In genomic region chr11:55707029-55707428, GRCh38 we compare ENCODE assay signal across 8 cellular contexts. TPM values are rescaled to one million over a fixed set of nuclear protein-coding genes. Genes with fewer than 3 reads are reported as not detected.
DNase-seq lines count a peak whose midpoint lies in the region; ATAC-seq and TF ChIP-seq lines count a peak whose summit lies in the region.

No MANE protein-coding gene starts in this region.

- DNase-seq in ELR (ENCODE audit: low read depth) (peak; percentile 43), OCI-LY7 (ENCODE audit: low spot score) (peak; percentile 51), foreskin keratinocyte (peak in 1 of 2 donors; percentile 30), immature natural killer cell (no peak)
- DNase-seq in activated naive CD4-positive, alpha-beta T cell treated with anti-CD3 and anti-CD28 coated beads for 36 hours, result no peak

- H3K36me3 Mint-ChIP-seq in activated naive CD4-positive, alpha-beta T cell treated with anti-CD3 and anti-CD28 coated beads for 36 hours (ENCODE audit: low read depth), result no peaks in the 10 kb centered on the region
- no peaks in the 10 kb centered on the region for H3K36me3 Mint-ChIP-seq in immature natural killer cell

- no peaks in the 10 kb centered on the region for H4K20me1 ChIP-seq in OCI-LY7 (ENCODE audit: insufficient read depth, low read length)

- POLR2A ChIA-PET in OCI-LY7 (lab: Charles Lee), result no interaction called here

- H3K36me3 ChIP-seq in OCI-LY7 (ENCODE audit: insufficient read depth, low read length), result no peaks in the 10 kb centered on the region

- no peaks in the 10 kb centered on the region for H3K9me3 ChIP-seq in OCI-LY7 (ENCODE audit: low read length)

- H3K4me3 Mint-ChIP-seq in activated naive CD4-positive, alpha-beta T cell treated with anti-CD3 and anti-CD28 coated beads for 36 hours, result no peak overlapping the region
- no peak overlapping the region for H3K4me3 Mint-ChIP-seq in immature natural killer cell

- H3K27ac ChIP-seq in OCI-LY7 (ENCODE audit: low read depth, low read length, poor library complexity, severe bottlenecking) (no peak overlapping the region), foreskin keratinocyte (no peak overlapping the region)

- H2AFZ ChIP-seq in OCI-LY7 (ENCODE audit: low read length), result no peak overlapping the region

- intact Hi-C loops in OCI-LY7 (cut with micrococcal nuclease; ENCODE audit: unreplicated experiment), result no loop called here
- intact Hi-C loops in activated naive CD4-positive, alpha-beta T cell treated with anti-CD3 and anti-CD28 coated beads for 36 hours (cut with micrococcal nuclease), result no loop called here

- peaks cover 16% of the 10 kb centered on the region for H3K9me3 Mint-ChIP-seq in activated naive CD4-positive, alpha-beta T cell treated with anti-CD3 and anti-CD28 coated beads for 36 hours
- peaks cover 0 to 44% (median 27%) of the 10 kb centered on the region in 6 donors for H3K9me3 Mint-ChIP-seq in immature natural killer cell

- no peaks in the 10 kb centered on the region for H3K79me2 ChIP-seq in OCI-LY7 (ENCODE audit: insufficient read depth, low read depth, low read length)

- H3K4me2 ChIP-seq in OCI-LY7 (ENCODE audit: low read length), result no peak overlapping the region

- no peaks in the 10 kb centered on the region for H3K27me3 ChIP-seq in foreskin keratinocyte

- CTCF ChIA-PET in OCI-LY7 (lab: Charles Lee; ENCODE audit: unreplicated experiment), result no interaction called here
- CTCF ChIA-PET in activated naive CD4-positive, alpha-beta T cell treated with anti-CD3 and anti-CD28 coated beads for 36 hours (lab: Charles Lee), result no interaction called here

- no peak overlapping the region for H3K4me3 ChIP-seq in OCI-LY7 (ENCODE audit: low read depth, low read length, poor library complexity, severe bottlenecking)

- no TSS peak for BruUV-seq in OCI-LY7 (replicated peaks; lab: Mats Ljungman, UMichigan)

- H3K4me1 ChIP-seq in OCI-LY7 (ENCODE audit: insufficient read depth, low read length, poor library complexity, severe bottlenecking), result no peaks in the 10 kb centered on the region
- no peaks in the 10 kb centered on the region for H3K4me1 ChIP-seq in foreskin keratinocyte

- no peak overlapping the region for H3K27ac Mint-ChIP-seq in activated naive CD4-positive, alpha-beta T cell treated with anti-CD3 and anti-CD28 coated beads for 36 hours
- no peak overlapping the region for H3K27ac Mint-ChIP-seq in immature natural killer cell

- H3K27me3 Mint-ChIP-seq in activated naive CD4-positive, alpha-beta T cell treated with anti-CD3 and anti-CD28 coated beads for 36 hours (ENCODE audit: low read depth), result no peaks in the 10 kb centered on the region
- no peaks in the 10 kb centered on the region for H3K27me3 Mint-ChIP-seq in immature natural killer cell (ENCODE audit: low read depth in 3 of 3)

- peak; percentile 95 for TF ChIP-seq CTCF in OCI-LY7 (conservative IDR thresholded peaks at IDR 0.05; ENCODE audit: low read length)
- TF ChIP-seq CTCF in foreskin keratinocyte (conservative IDR thresholded peaks at IDR 0.05), result peak; percentile 71

- ATAC-seq in HG02798 (IDR thresholded peaks at IDR 0.05; ENCODE audit: poor library complexity, unreplicated experiment) (peak; percentile 62), foreskin keratinocyte (peak; percentile 38), GM21423 (IDR thresholded peaks at IDR 0.05; ENCODE audit: unreplicated experiment) (no peak), HG03045 (IDR thresholded peaks at IDR 0.05; ENCODE audit: unreplicated experiment) (no peak)

- H3K4me1 Mint-ChIP-seq in activated naive CD4-positive, alpha-beta T cell treated with anti-CD3 and anti-CD28 coated beads for 36 hours (ENCODE audit: low read depth), result no peaks in the 10 kb centered on the region
- H3K4me1 Mint-ChIP-seq in immature natural killer cell, result no peaks in the 10 kb centered on the region

- H3K9me2 ChIP-seq in OCI-LY7 (ENCODE audit: insufficient read depth, low read length), result no peaks in the 10 kb centered on the region

RNA-seq across cellular contexts. Expression of gene OR4C6, which starts 45.0 kb away (rescaled TPM):
- total RNA-seq in OCI-LY7 (2014; rRNA removed; shearing (Covaris generic)), result not detected in 2 replicates
- not detected in 2 replicates for total RNA-seq in OCI-LY7 (2022)
- not detected in 2 replicates for total RNA-seq in foreskin keratinocyte
- not detected in 2 replicates for polyA plus RNA-seq in foreskin keratinocyte
- not detected for total RNA-seq in activated naive CD4-positive, alpha-beta T cell treated with anti-CD3 and anti-CD28 coated beads for 36 hours
- polyA plus RNA-seq in immature natural killer cell, result not detected

RNA-seq across cellular contexts. Expression of gene OR4S2, which starts 58.9 kb away (rescaled TPM):
- not detected in 2 replicates for total RNA-seq in OCI-LY7 (2014; rRNA removed; shearing (Covaris generic))
- total RNA-seq in OCI-LY7 (2022) (not detected in 2 replicates), foreskin keratinocyte (not detected in 2 replicates)
- polyA plus RNA-seq in foreskin keratinocyte (not detected in 2 replicates), immature natural killer cell (not detected)
- not detected for total RNA-seq in activated naive CD4-positive, alpha-beta T cell treated with anti-CD3 and anti-CD28 coated beads for 36 hours

Comparison
In these comparisons a context has a peak if more than half of its experiments do, and no peak if none do; other contexts are left out.
1. DNase-seq: peak in ELR (single experiment) and OCI-LY7 (single experiment); none in activated naive CD4-positive, alpha-beta T cell treated with anti-CD3 and anti-CD28 coated beads for 36 hours (single experiment) and immature natural killer cell (0 of 3).
2. ATAC-seq: peak in HG02798 (single experiment) and foreskin keratinocyte (single experiment); none in GM21423 (single experiment) and HG03045 (single experiment).